In the genomic region with DNA sequence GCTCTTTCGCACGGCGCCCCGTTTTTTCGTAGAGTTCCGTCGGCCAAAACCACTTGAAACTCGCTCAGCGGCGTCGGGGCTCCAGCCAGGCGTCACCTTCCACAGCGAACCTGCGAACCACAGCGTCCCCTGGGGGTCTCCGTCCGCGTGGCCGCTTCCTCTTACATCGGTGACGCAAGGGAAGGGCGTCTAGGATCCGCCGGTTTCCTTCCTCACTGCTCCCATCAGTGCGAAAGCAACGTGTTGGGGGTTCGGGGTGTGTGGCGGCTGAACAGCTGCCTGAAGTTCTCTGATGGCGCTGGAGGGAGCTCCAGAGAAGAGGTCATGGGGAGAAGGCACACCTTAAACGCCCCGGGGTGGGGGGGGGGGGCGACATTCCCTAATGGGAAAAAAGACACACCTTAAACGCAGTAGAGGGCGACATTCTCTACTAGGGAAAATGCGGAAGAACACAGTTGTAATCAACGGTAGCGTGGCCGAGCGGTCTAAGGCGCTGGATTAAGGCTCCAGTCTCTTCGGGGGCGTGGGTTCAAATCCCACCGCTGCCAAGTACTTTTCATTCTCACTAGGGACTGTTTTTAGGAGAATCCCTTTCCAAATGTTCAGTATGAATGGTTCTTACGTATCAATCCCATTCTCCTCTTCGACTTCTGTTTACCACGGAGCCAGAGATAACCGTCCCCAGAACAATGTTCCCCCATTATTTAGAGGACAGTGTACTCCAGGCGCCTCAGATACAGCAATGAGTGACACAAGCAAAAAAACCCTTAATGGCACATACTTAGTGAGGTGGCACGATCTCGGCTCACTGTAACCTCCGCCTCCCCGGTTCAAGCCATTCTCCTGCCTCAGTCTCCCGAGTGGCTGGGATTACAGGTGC, we compare ENCODE assay signal across 9 cellular contexts. TPM values are rescaled to one million over a fixed set of nuclear protein-coding genes. Genes with fewer than 3 reads are reported as not detected.
A peak's percentile ranks its signal among the peaks of the same experiment; 100 is the strongest.
DNase-seq lines count a peak whose midpoint lies in the region; ATAC-seq, FAIRE-seq and TF ChIP-seq lines count a peak whose summit lies in the region.
"Had no signal": no experiment of that assay in that cellular context is flagged by ENCODE, and none has a peak within 500 bp of the region (broad histone marks: within the 10 kb centered on the region; RNA-seq: fewer than 3 reads in every experiment).

No MANE protein-coding gene starts in this region.

- 60% methylated on average over 46 of the region's 53 CpGs for WGBS in K562 (ENCODE audit: insufficient coverage, low coverage, missing lambda C conversion rate)

- CTCF ChIA-PET in K562 (lab: Yijun Ruan, JAX; ENCODE audit: low intra/inter-chr PET ratio): interaction anchor here (0.7 to 1.1 kb wide), 3 partner anchors 29 to 302 kb away, joined by 3 read pairs; no protein-coding TSS in a partner anchor

- no peaks in the 10 kb centered on the region for H3K27me3 ChIP-seq in K562 (ENCODE audit: control insufficient read depth in 2 of 2, insufficient read depth in 2 of 2, low read length in 2 of 2)
- H3K27me3 ChIP-seq: SJSA1 had no signal

- peak; percentile 75 for ATAC-seq in K562
- no peak for ATAC-seq in GM21360 (IDR thresholded peaks at IDR 0.05; ENCODE audit: unreplicated experiment)
- no peak for ATAC-seq in HG03139 (IDR thresholded peaks at IDR 0.05; ENCODE audit: unreplicated experiment)

- no peaks in the 10 kb centered on the region for H3K79me2 ChIP-seq in K562 (ENCODE audit: control insufficient read depth, insufficient read depth, low read length)

- H3K27ac ChIP-seq in K562 (ENCODE audit: extremely low read depth, low read depth, low read length): peak overlapping the region; percentile 63
- H3K27ac ChIP-seq: SJSA1 had no signal

- no peak for TF ChIP-seq POLR2A in K562 (conservative IDR thresholded peaks at IDR 0.05)

- peak in 1 of 2 experiments; percentile 57; a peak in 3 of 4 replicates for TF ChIP-seq RAD21 in K562 (CRISPR knock-in tag; conservative IDR thresholded peaks at IDR 0.05 in 1 of 2, IDR thresholded peaks at IDR 0.05 in 1 of 2)

- in situ Hi-C loops in K562 (cut with MboI): no loop called here

- FAIRE-seq in GM19239 (lab: Jason Lieb, UNC) (no peak), K562 (lab: Jason Lieb, UNC) (no peak)

- H2AFZ ChIP-seq in K562 (ENCODE audit: low read depth, low read length): peak overlapping the region; percentile 66

- POLR2A ChIA-PET in K562 (lab: Yijun Ruan, JAX): interaction anchor here (0.9 kb wide), 1 partner anchor 11 kb away, joined by 3 read pairs; no protein-coding TSS in a partner anchor

- H4K20me1 ChIP-seq in K562 (replicated peaks; ENCODE audit: control insufficient read depth, insufficient read depth, low read length): no peaks in the 10 kb centered on the region

- peak overlapping the region; percentile 11 to 66; a peak in 3 of 4 replicates for H3K9ac ChIP-seq in K562 (ENCODE audit: insufficient read depth in 1 of 2, low read depth in 2 of 2, low read length in 2 of 2)

- no peaks in the 10 kb centered on the region for H3K9me1 ChIP-seq in K562 (ENCODE audit: control insufficient read depth, insufficient read depth, low read length)

- DNase-seq in GM19239 (ENCODE audit: insufficient read length, low spot score): peak; percentile 25
- DNase-seq in UCSD-AML1 (lab: John Stamatoyannopoulos, UW; ENCODE audit: unreplicated experiment): peak; percentile 89
- DNase-seq in K562 (ENCODE audit: extremely low read depth in 1 of 4, low spot score in 3 of 4): peak; percentile 60 to 87 (median 66)
- peak; percentile 93 for DNase-seq in islet precursor cell
- DNase-seq in stimulated activated CD4-positive, alpha-beta T cell treated with anti-CD3 and anti-CD28 coated beads, Interleukin-2, amount 100 ng/mL, for 48 hours: peak; percentile 61 to 63
- DNase-seq in NCI-H1694 (lab: John Stamatoyannopoulos, UW): no peak

- H3K4me1 ChIP-seq in K562 (replicated peaks in 1 of 2; ENCODE audit: control insufficient read depth in 2 of 2, insufficient read depth in 2 of 2, low read length in 2 of 2): peaks cover 8 to 10% of the 10 kb centered on the region in 2 experiments; a peak in 4 of 5 replicates
- H3K4me1 ChIP-seq: SJSA1 had no signal

- H3K4me3 ChIP-seq in K562: peak overlapping the region; percentile 32
- H3K4me3 ChIP-seq: SJSA1 had no signal

- H3K4me2 ChIP-seq in K562 (ENCODE audit: insufficient read depth, low read length): peak overlapping the region; percentile 47

- no peaks in the 10 kb centered on the region for H3K36me3 ChIP-seq in K562 (ENCODE audit: control insufficient read depth, insufficient read depth, low read length)
- H3K36me3 ChIP-seq: SJSA1 had no signal

- peak; percentile 67 to 79 (median 68) for TF ChIP-seq CTCF in K562 (IDR thresholded peaks at IDR 0.05 in 2 of 3, conservative IDR thresholded peaks at IDR 0.05 in 1 of 3; ENCODE audit: insufficient read depth in 2 of 3, low read depth in 1 of 3, low read length in 3 of 3)

- no peaks in the 10 kb centered on the region; the same call in none of the 2 replicates for H3K9me3 ChIP-seq in K562 (replicated peaks; ENCODE audit: control insufficient read depth, insufficient read depth, low read depth, low read length)
- H3K9me3 ChIP-seq: SJSA1 had no signal

- BruUV-seq in K562 (replicated peaks; lab: Mats Ljungman, UMichigan): TSS peak; percentile 98

- intact Hi-C loops in K562 (cut with micrococcal nuclease): loop anchor here (10.0 kb wide), 1 partner anchor 304 kb away; no protein-coding TSS in a partner anchor

- peak; percentile 5; the same call in 1 of the 2 replicates for TF ChIP-seq EP300 in K562 (IDR thresholded peaks at IDR 0.05; ENCODE audit: low read length)

TF ChIP-seq in K562, 482 proteins besides CTCF, POLR2A, EP300 and RAD21 (continues in another document):
- TF ChIP-seq, protein P1, sequence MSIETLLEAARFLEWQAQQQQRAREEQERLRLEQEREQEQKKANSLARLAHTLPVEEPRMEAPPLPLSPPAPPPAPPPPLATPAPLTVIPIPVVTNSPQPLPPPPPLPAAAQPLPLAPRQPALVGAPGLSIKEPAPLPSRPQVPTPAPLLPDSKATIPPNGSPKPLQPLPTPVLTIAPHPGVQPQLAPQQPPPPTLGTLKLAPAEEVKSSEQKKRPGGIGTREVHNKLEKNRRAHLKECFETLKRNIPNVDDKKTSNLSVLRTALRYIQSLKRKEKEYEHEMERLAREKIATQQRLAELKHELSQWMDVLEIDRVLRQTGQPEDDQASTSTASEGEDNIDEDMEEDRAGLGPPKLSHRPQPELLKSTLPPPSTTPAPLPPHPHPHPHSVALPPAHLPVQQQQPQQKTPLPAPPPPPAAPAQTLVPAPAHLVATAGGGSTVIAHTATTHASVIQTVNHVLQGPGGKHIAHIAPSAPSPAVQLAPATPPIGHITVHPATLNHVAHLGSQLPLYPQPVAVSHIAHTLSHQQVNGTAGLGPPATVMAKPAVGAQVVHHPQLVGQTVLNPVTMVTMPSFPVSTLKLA (conservative IDR thresholded peaks at IDR 0.05): peak in 1 of 2 experiments; percentile 44; a peak in 1 of 4 replicates
- no peak for TF ChIP-seq SMARCC2 (IDR thresholded peaks at IDR 0.05; ENCODE audit: low read depth)

RNA-seq across cellular contexts. Expression of a gene that starts 16.3 kb away (rescaled TPM):
- total RNA-seq in K562 (2011; cell fraction: chromatin; rRNA removed; ENCODE audit: low replicate concordance): 7.3 and 15.9 TPM in 2 replicates
- 5.4 and 5.5 TPM in 2 replicates for total RNA-seq in K562 (2011; cell fraction: nucleolus; rRNA removed)
- total RNA-seq in K562 (2011; cell fraction: nucleoplasm; rRNA removed): 6.9 and 7.6 TPM in 2 replicates
- total RNA-seq in K562 (2014; rRNA removed): 5.6 and 6.3 TPM in 2 replicates
- total RNA-seq in K562 (2014; rRNA removed; fragmentation: Illumina TruSeq; extraction: Trizol): 8.3 and 9.5 TPM in 2 replicates
- total RNA-seq in K562 (2015; rRNA removed; fragmentation: Illumina TruSeq; extraction: Trizol): 7.4 and 8.2 TPM in 2 replicates
- total RNA-seq in K562 (2021): 6.5 and 7.5 TPM in 2 replicates
- polyA plus RNA-seq in K562 (2011; rRNA removed): 7.5 and 9.3 TPM in 2 replicates
- polyA plus RNA-seq in K562 (2011; cell fraction: cytosol; rRNA removed): 1.7 and 3.6 TPM in 2 replicates
- polyA plus RNA-seq in K562 (2011; cell fraction: nucleus; rRNA removed): 17.8 and 23.0 TPM in 2 replicates
- polyA plus RNA-seq in K562 (2012): 4.8 and 9.8 TPM in 2 replicates
- polyA plus RNA-seq in K562 (2014; fragmentation: Illumina TruSeq; extraction: Trizol): 6.5 and 7.5 TPM in 2 replicates
- 10 to 100 TPM in 1 of 2 experiments, 1 to 10 TPM in 1; 5.1 to 10.0 TPM for polyA plus RNA-seq in K562 (2014; fragmentation: Nextera tagmentation; extraction: Ambion mirVana)
- polyA plus RNA-seq in K562 (2014; rRNA removed): 7.5 and 8.3 TPM in 2 replicates
- 7.8 and 11.1 TPM in 2 replicates for polyA minus RNA-seq in K562 (2011; rRNA and poly(A)+ RNA removed)
- 2.1 and 2.3 TPM in 2 replicates for polyA minus RNA-seq in K562 (2011; cell fraction: cytosol; rRNA and poly(A)+ RNA removed)
- polyA minus RNA-seq in K562 (2011; cell fraction: nucleus; rRNA and poly(A)+ RNA removed): 3.1 and 7.7 TPM in 2 replicates
- total RNA-seq: SJSA1 had no signal

RNA-seq across cellular contexts. Expression of a gene that starts 56.2 kb away (rescaled TPM):
- total RNA-seq in K562 (2011; cell fraction: chromatin; rRNA removed; ENCODE audit: low replicate concordance): not detected in 2 replicates
- not detected in 2 replicates for total RNA-seq in K562 (2011; cell fraction: nucleolus; rRNA removed)
- total RNA-seq in K562 (2011; cell fraction: nucleoplasm; rRNA removed): not detected in 2 replicates
- total RNA-seq in K562 (2014; rRNA removed): not detected in 2 replicates
- total RNA-seq in K562 (2014; rRNA removed; fragmentation: Illumina TruSeq; extraction: Trizol): not detected in 2 replicates
- not detected in 2 replicates for total RNA-seq in K562 (2015; rRNA removed; fragmentation: Illumina TruSeq; extraction: Trizol)
- total RNA-seq in K562 (2021): not detected in 2 replicates
- not detected in 2 replicates for polyA plus RNA-seq in K562 (2011; rRNA removed)
- polyA plus RNA-seq in K562 (2011; cell fraction: cytosol; rRNA removed): not detected in 2 replicates
- not detected in 2 replicates for polyA plus RNA-seq in K562 (2011; cell fraction: nucleus; rRNA removed)
- polyA plus RNA-seq in K562 (2012): not detected in 2 replicates
- not detected in 2 replicates for polyA plus RNA-seq in K562 (2014; fragmentation: Illumina TruSeq; extraction: Trizol)
- polyA plus RNA-seq in K562 (2014; fragmentation: Nextera tagmentation; extraction: Ambion mirVana): not detected
- not detected in 2 replicates for polyA plus RNA-seq in K562 (2014; rRNA removed)
- polyA minus RNA-seq in K562 (2011; rRNA and poly(A)+ RNA removed): not detected in 2 replicates
- polyA minus RNA-seq in K562 (2011; cell fraction: cytosol; rRNA and poly(A)+ RNA removed): not detected in 2 replicates
- polyA minus RNA-seq in K562 (2011; cell fraction: nucleus; rRNA and poly(A)+ RNA removed): not detected in 2 replicates
- total RNA-seq: SJSA1 had no signal
